ENCODE assay signal across 17 cellular contexts in the genomic region with DNA sequence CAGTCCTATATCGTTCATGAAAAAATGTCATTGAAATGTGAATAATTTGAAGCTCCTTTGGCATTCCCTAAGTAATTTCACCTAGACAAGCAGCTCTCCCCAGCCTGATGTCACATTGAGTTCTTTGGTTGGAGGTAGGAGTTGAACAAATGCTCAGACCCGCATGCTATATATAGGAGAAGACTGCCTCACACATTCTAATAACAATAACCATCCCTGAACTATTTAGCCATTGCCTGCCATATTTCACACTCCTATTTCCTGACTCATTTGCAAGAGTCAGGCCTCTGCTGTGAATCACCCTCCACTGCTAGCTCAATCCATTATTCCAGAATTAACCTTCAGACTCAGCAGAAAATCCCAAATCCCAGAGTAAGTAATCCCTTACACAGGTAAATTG.
DNase-seq lines count a peak whose midpoint lies in the region; ATAC-seq and TF ChIP-seq lines count a peak whose summit lies in the region.
"Had no signal": no experiment of that assay in that cellular context is flagged by ENCODE, and none has a peak within 500 bp of the region (broad histone marks: within the 10 kb centered on the region; RNA-seq: fewer than 3 reads in every experiment).

No MANE protein-coding gene starts in this region.

- H3K14ac ChIP-seq in trophoblast cell (ENCODE audit: low read length): no peak overlapping the region

- H4K12ac ChIP-seq in trophoblast cell (ENCODE audit: low read depth, low read length): no peak overlapping the region

- no peak overlapping the region for H2BK12ac ChIP-seq in trophoblast cell (ENCODE audit: low read length)

- peaks cover 9 to 25% (median 18%) of the 10 kb centered on the region in 7 donors for H3K9me3 Mint-ChIP-seq in CD14-positive monocyte

- no peak overlapping the region for H3K4me3 Mint-ChIP-seq in CD14-positive monocyte
- H3K4me3 Mint-ChIP-seq: activated naive CD8-positive, alpha-beta T cell; activated T-cell treated with anti-CD3 and anti-CD28 coated beads, Interleukin-2, amount 50 U/mL, for 4 hours; memory B cell had no signal

- no peak overlapping the region for H3K27ac ChIP-seq in trophoblast cell (ENCODE audit: low read depth, low read length)
- H3K27ac ChIP-seq: gastrocnemius medialis had no signal

- no peak overlapping the region for H2BK120ac ChIP-seq in trophoblast cell (ENCODE audit: insufficient read depth, low read length, poor library complexity)

- no peak overlapping the region for H2BK5ac ChIP-seq in trophoblast cell (ENCODE audit: low read depth, low read length, poor library complexity)

- H3K4me1 ChIP-seq in trophoblast cell (ENCODE audit: control insufficient read depth in 1 of 2, insufficient read depth in 2 of 2, low read length in 2 of 2): no peaks in the 10 kb centered on the region
- H3K4me1 ChIP-seq: gastrocnemius medialis had no signal

- H3K4me2 ChIP-seq in trophoblast cell (ENCODE audit: low read length): no peak overlapping the region

- no peak overlapping the region for H3K4me3 ChIP-seq in fibroblast of mammary gland (ENCODE audit: control insufficient read depth, low read depth, low read length)
- no peak overlapping the region for H3K4me3 ChIP-seq in trophoblast cell (ENCODE audit: low read depth, low read length)
- H3K4me3 ChIP-seq: gastrocnemius medialis had no signal

- no peak overlapping the region for H3K18ac ChIP-seq in trophoblast cell (ENCODE audit: low read length)

- H3K79me2 ChIP-seq in trophoblast cell (ENCODE audit: control insufficient read depth, insufficient read depth, low read length, poor library complexity): no peaks in the 10 kb centered on the region

- DNase-seq in GM03348 (ENCODE audit: low spot score) (peak; percentile 74), RPMI7951 (ENCODE audit: low read depth) (peak; percentile 4), fibroblast of mammary gland (ENCODE audit: low read depth) (peak; percentile 59), trophoblast cell (peak; percentile 85 to 94), CD14-positive monocyte (ENCODE audit: low spot score) (no peak)
- no peak for DNase-seq in activated CD4-positive, alpha-beta T cell treated with anti-CD3 and anti-CD28 coated beads, Interleukin-2, amount 50 U/mL, for 48 hours
- DNase-seq: activated T-cell treated with anti-CD3 and anti-CD28 coated beads, Interleukin-2, amount 50 U/mL, for 4 hours; central memory CD4-positive, alpha-beta T cell; gastrocnemius medialis; stimulated activated CD4-positive, alpha-beta T cell treated with anti-CD3 and anti-CD28 coated beads, Interleukin-2, amount 100 ng/mL, for 48 hours; substantia nigra had no signal

- no peak overlapping the region for H3K23ac ChIP-seq in trophoblast cell (ENCODE audit: low read length)

- H3K79me1 ChIP-seq in trophoblast cell (ENCODE audit: low read length): no peaks in the 10 kb centered on the region

- intact Hi-C loops in CD14-positive monocyte (cut with micrococcal nuclease): no loop called here

- no CpG with 5 or more reads among the region's 2 CpGs for WGBS in trophoblast cell (ENCODE audit: extremely low coverage, insufficient coverage, insufficient read length)

- no peaks in the 10 kb centered on the region for H3K27me3 ChIP-seq in trophoblast cell (ENCODE audit: insufficient read depth, low read length)
- H3K27me3 ChIP-seq: gastrocnemius medialis had no signal

- H3K4me1 Mint-ChIP-seq in CD14-positive monocyte: no peaks in the 10 kb centered on the region
- H3K4me1 Mint-ChIP-seq: memory B cell had no signal

- no peak overlapping the region for H4K8ac ChIP-seq in trophoblast cell (ENCODE audit: low read depth, low read length)

- no peaks in the 10 kb centered on the region for H3K9me3 ChIP-seq in trophoblast cell (ENCODE audit: insufficient read depth, low read depth, low read length)
- H3K9me3 ChIP-seq: gastrocnemius medialis had no signal

- no peak overlapping the region for H2AFZ ChIP-seq in trophoblast cell (ENCODE audit: insufficient read depth, low read length, poor library complexity)

- H3K36me3 ChIP-seq in trophoblast cell (ENCODE audit: control insufficient read depth in 1 of 2, insufficient read depth in 2 of 2, low read length in 2 of 2): no peaks in the 10 kb centered on the region
- H3K36me3 ChIP-seq: gastrocnemius medialis had no signal

- H3K9ac ChIP-seq in trophoblast cell (ENCODE audit: low read length): no peak overlapping the region

- peaks cover 0 to 1% (median 0%) of the 10 kb centered on the region in 3 donors for H3K27me3 Mint-ChIP-seq in CD14-positive monocyte (ENCODE audit: low read depth in 3 of 3)
- H3K27me3 Mint-ChIP-seq: activated naive CD8-positive, alpha-beta T cell had no signal

- ATAC-seq in GM21367 (IDR thresholded peaks at IDR 0.05; ENCODE audit: unreplicated experiment) (no peak), HG02763 (IDR thresholded peaks at IDR 0.05; ENCODE audit: unreplicated experiment) (no peak)
- ATAC-seq: activated T-cell treated with anti-CD3 and anti-CD28 coated beads, Interleukin-2, amount 50 U/mL, for 4 hours; gastrocnemius medialis; HCT116; sciatic nerve had no signal

- no peak overlapping the region for H3K4ac ChIP-seq in trophoblast cell (ENCODE audit: low read depth, low read length)

- no peaks in the 10 kb centered on the region for H3K36me3 Mint-ChIP-seq in CD14-positive monocyte
- H3K36me3 Mint-ChIP-seq: memory B cell had no signal

- H4K91ac ChIP-seq in trophoblast cell (ENCODE audit: low read depth, low read length): no peak overlapping the region

- H2AK5ac ChIP-seq in trophoblast cell (ENCODE audit: low read length): no peak overlapping the region

- no peak overlapping the region for H3K27ac Mint-ChIP-seq in CD14-positive monocyte
- H3K27ac Mint-ChIP-seq: activated naive CD8-positive, alpha-beta T cell; memory B cell had no signal

- TF ChIP-seq CTCF in fibroblast of mammary gland (conservative IDR thresholded peaks at IDR 0.05; ENCODE audit: control insufficient read depth, insufficient read depth, low read depth, low read length): no peak
- TF ChIP-seq CTCF in CD14-positive monocyte (IDR thresholded peaks at IDR 0.05): no peak

Comparison
In these comparisons a context has a peak if more than half of its experiments do, and no peak if none do; other contexts are left out.
1. DNase-seq: peak in GM03348 (single experiment), RPMI7951 (single experiment), fibroblast of mammary gland (single experiment) and trophoblast cell (2 of 2); none in CD14-positive monocyte (single experiment) and activated CD4-positive, alpha-beta T cell treated with anti-CD3 and anti-CD28 coated beads, Interleukin-2, amount 50 U/mL, for 48 hours (0 of 2).